In genomic region chr10:79331709-79332108, GRCh38 we compare ENCODE assay signal across 8 cellular contexts. TPM values are rescaled to one million over a fixed set of nuclear protein-coding genes. Genes with fewer than 3 reads are reported as not detected.
DNase-seq lines count a peak whose midpoint lies in the region; ATAC-seq, FAIRE-seq and TF ChIP-seq lines count a peak whose summit lies in the region.

No MANE protein-coding gene starts in this region.

- intact Hi-C loops in mucosa of descending colon (cut with DNase I, micrococcal nuclease), result no loop called here

- no peaks in the 10 kb centered on the region for H3K9me3 ChIP-seq in mucosa of descending colon

- ATAC-seq in HG02610 (IDR thresholded peaks at IDR 0.05; ENCODE audit: unreplicated experiment), result peak; percentile 93
- ATAC-seq in mucosa of descending colon, result peak; percentile 38

- DNase-seq in GM12891 (ENCODE audit: insufficient read length, low spot score), result no peak
- peak; percentile 99 for DNase-seq in RCC 7860 (ENCODE audit: low spot score)
- DNase-seq in activated naive CD4-positive, alpha-beta T cell treated with Interleukin-2 at 50 U/mL for 16 hours, result peak; percentile 89
- DNase-seq in mucosa of descending colon, result peak in 1 of 3 donors; percentile 63
- peak; percentile 58 for DNase-seq in urothelium cell line (ENCODE audit: low spot score)
- no peak for DNase-seq in DMS79 (lab: John Stamatoyannopoulos, UW)
- no peak for DNase-seq in NCI-H446 (lab: John Stamatoyannopoulos, UW)

- FAIRE-seq in GM12891 (lab: Jason Lieb, UNC) (peak; percentile 79), RCC 7860 (lab: Jason Lieb, UNC) (peak; percentile 90), urothelium cell line (lab: Jason Lieb, UNC) (no peak)

- H3K36me3 ChIP-seq in mucosa of descending colon (ENCODE audit: low read depth), result no peaks in the 10 kb centered on the region

- TF ChIP-seq CTCF in mucosa of descending colon (IDR thresholded peaks at IDR 0.05), result no peak

- TF ChIP-seq POLR2A in GM12891 (IDR thresholded peaks at IDR 0.05; ENCODE audit: low read depth, low read length), result no peak

- no peak overlapping the region for H3K4me3 ChIP-seq in mucosa of descending colon

- H3K4me1 ChIP-seq in mucosa of descending colon (ENCODE audit: low read depth), result no peaks in the 10 kb centered on the region

TF ChIP-seq in GM12891, 5 proteins besides CTCF, POLR2A, EP300 and RAD21:
- TF ChIP-seq POU2F2 (IDR thresholded peaks at IDR 0.05; ENCODE audit: low read depth, low read length) (no peak), PAX5 (IDR thresholded peaks at IDR 0.05; ENCODE audit: insufficient read depth, low read length, severe bottlenecking) (no peak), TAF1 (IDR thresholded peaks at IDR 0.05; ENCODE audit: low read depth, low read length) (no peak), SPI1 (IDR thresholded peaks at IDR 0.05; ENCODE audit: low read depth, low read length) (peak; percentile 53; the same call in 1 of the 2 replicates), POLR2AphosphoS5 (IDR thresholded peaks at IDR 0.05; ENCODE audit: low read depth, low read length) (no peak)

RNA-seq across cellular contexts. Expression of gene PPIF, which starts 15.6 kb away (rescaled TPM):
- polyA plus RNA-seq in GM12891 (2012; ENCODE audit: low read depth, missing spikeins), result 73.2 TPM
- 10 to 100 TPM; 54.6 to 88.5 (median 77.3) TPM for total RNA-seq in mucosa of descending colon

Comparison
In these comparisons a context has a peak if more than half of its experiments do, and no peak if none do; other contexts are left out.
1. DNase-seq: peak in RCC 7860 (single experiment), activated naive CD4-positive, alpha-beta T cell treated with Interleukin-2 at 50 U/mL for 16 hours (single experiment) and urothelium cell line (single experiment); none in GM12891 (single experiment), DMS79 (single experiment) and NCI-H446 (0 of 2).